ENCODE assay signal across 9 cellular contexts in genomic region chr18:57801379-57802165, GRCh38. TPM values are rescaled to one million over a fixed set of nuclear protein-coding genes. Genes with fewer than 3 reads are reported as not detected.
DNase-seq lines count a peak whose midpoint lies in the region; ATAC-seq and TF ChIP-seq lines count a peak whose summit lies in the region.
"Had no signal": no experiment of that assay in that cellular context is flagged by ENCODE, and none has a peak within 500 bp of the region (broad histone marks: within the 10 kb centered on the region; RNA-seq: fewer than 3 reads in every experiment).

No MANE protein-coding gene starts in this region.

- 32% methylated on average over 34 of the region's 39 CpGs for WGBS in esophagus muscularis mucosa

- H3K4me3 ChIP-seq in esophagus muscularis mucosa: peak overlapping the region; percentile 68 to 85 (median 82)
- H3K4me3 ChIP-seq in osteoblast (ENCODE audit: insufficient read depth, low read length): peak overlapping the region; percentile 99
- H3K4me3 ChIP-seq: K562 had no signal

- no peak for TF ChIP-seq CTCF in esophagus muscularis mucosa (IDR thresholded peaks at IDR 0.05)
- no peak for TF ChIP-seq CTCF in osteoblast (IDR thresholded peaks at IDR 0.05; ENCODE audit: extremely low read depth, low read depth, low read length)

- no peak for TF ChIP-seq POLR2A in esophagus muscularis mucosa (IDR thresholded peaks at IDR 0.05; ENCODE audit: low read depth)

- H3K36me3 ChIP-seq in esophagus muscularis mucosa (no peaks in the 10 kb centered on the region), osteoblast (ENCODE audit: insufficient read depth, low read length) (peaks cover 13% of the 10 kb centered on the region)

- TF ChIP-seq EP300 in esophagus muscularis mucosa (IDR thresholded peaks at IDR 0.05): no peak

- peaks cover 10 to 65% (median 55%) of the 10 kb centered on the region in 4 donors for H3K4me1 ChIP-seq in esophagus muscularis mucosa
- peaks cover 36% of the 10 kb centered on the region for H3K4me1 ChIP-seq in osteoblast (ENCODE audit: insufficient read depth, low read length)

- peaks cover 37% of the 10 kb centered on the region for H4K20me1 ChIP-seq in osteoblast (ENCODE audit: insufficient read depth, low read length)

- peak overlapping the region; percentile 70 for H3K4me2 ChIP-seq in osteoblast (ENCODE audit: insufficient read depth, low read length)

- H3K9me3 ChIP-seq in esophagus muscularis mucosa: no peaks in the 10 kb centered on the region
- no peaks in the 10 kb centered on the region for H3K9me3 ChIP-seq in osteoblast (ENCODE audit: low read depth, low read length)

- H2AFZ ChIP-seq in osteoblast (ENCODE audit: low read length): peak overlapping the region; percentile 61

- no peaks in the 10 kb centered on the region for H3K27me3 ChIP-seq in esophagus muscularis mucosa
- no peaks in the 10 kb centered on the region for H3K27me3 ChIP-seq in osteoblast (ENCODE audit: insufficient read depth, low read length)

- H3K27ac ChIP-seq in esophagus muscularis mucosa (replicated peaks in 1 of 4) (peak overlapping the region; percentile 90 to 93 (median 92)), osteoblast (ENCODE audit: low read depth, low read length) (peak overlapping the region; percentile 79)

- no peak for ATAC-seq in GM21528 (IDR thresholded peaks at IDR 0.05; ENCODE audit: low FRiP score, unreplicated experiment)
- ATAC-seq: K562 had no signal

- peaks cover 82% of the 10 kb centered on the region for H3K79me2 ChIP-seq in osteoblast (ENCODE audit: insufficient read depth, low read length)

- intact Hi-C loops in esophagus muscularis mucosa (cut with DNase I): no loop called here

- peak; percentile 65 for DNase-seq in EH (ENCODE audit: low read depth)
- peak; percentile 69 for DNase-seq in NCI-H748 (lab: John Stamatoyannopoulos, UW; ENCODE audit: unreplicated experiment)
- DNase-seq in esophagus muscularis mucosa (ENCODE audit: extremely low spot score): no peak
- DNase-seq in osteoblast (ENCODE audit: insufficient read length, low spot score, missing footprints): peak; percentile 87
- DNase-seq in central memory CD4-positive, alpha-beta T cell: no peak
- no peak for DNase-seq in COLO829 (ENCODE audit: low spot score)
- no peak for DNase-seq in KG1 (lab: John Stamatoyannopoulos, UW)

RNA-seq across cellular contexts. Expression of gene ATP8B1, which starts 1.5 kb away (rescaled TPM):
- total RNA-seq in esophagus muscularis mucosa: 10 to 100 TPM; 18.3 to 21.9 (median 19.6) TPM
- 41.5 and 46.7 TPM in 2 replicates for total RNA-seq in osteoblast

Comparison
In these comparisons a context has a peak if more than half of its experiments do, and no peak if none do; other contexts are left out.
1. DNase-seq: peak in EH (single experiment), NCI-H748 (single experiment) and osteoblast (single experiment); none in esophagus muscularis mucosa (single experiment), central memory CD4-positive, alpha-beta T cell (single experiment), COLO829 (single experiment) and KG1 (single experiment).